ENCODE assay signal across 1 cellular context in the genomic region with DNA sequence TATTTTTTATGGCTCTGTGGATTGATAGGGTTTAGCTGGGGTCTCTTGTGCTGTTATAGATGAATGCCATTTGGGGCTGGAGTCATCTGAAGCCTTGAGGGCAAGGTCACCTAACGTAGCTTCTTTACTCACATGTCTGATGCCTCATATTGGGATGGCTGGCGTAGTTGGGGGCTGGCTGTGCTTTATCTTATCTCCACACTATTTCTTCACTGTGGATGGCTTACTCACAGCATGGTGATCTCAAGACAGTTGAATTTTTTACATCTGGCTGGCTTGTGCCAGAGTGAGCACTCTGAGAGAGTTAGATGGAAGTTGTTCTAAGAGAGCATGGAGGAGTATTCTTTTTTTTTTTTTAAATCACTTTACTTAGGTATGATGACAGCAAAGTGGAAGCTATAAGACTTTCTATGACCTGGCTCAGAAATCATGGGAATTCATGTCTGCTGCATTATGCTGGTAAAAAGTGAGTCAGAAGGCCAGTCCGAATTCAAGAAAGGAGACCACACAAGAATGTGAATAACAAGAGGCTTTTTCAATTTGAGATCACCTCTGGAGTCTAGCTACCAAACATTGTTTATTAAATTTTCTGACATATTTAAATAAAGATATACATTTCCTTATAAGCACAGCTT.
TF ChIP-seq lines count a peak whose summit lies in the region.

No MANE protein-coding gene starts in this region.

TF ChIP-seq in WTC11, 78 proteins besides CTCF, POLR2A, EP300 and RAD21 (continued from another document):
- TF ChIP-seq, protein P1, sequence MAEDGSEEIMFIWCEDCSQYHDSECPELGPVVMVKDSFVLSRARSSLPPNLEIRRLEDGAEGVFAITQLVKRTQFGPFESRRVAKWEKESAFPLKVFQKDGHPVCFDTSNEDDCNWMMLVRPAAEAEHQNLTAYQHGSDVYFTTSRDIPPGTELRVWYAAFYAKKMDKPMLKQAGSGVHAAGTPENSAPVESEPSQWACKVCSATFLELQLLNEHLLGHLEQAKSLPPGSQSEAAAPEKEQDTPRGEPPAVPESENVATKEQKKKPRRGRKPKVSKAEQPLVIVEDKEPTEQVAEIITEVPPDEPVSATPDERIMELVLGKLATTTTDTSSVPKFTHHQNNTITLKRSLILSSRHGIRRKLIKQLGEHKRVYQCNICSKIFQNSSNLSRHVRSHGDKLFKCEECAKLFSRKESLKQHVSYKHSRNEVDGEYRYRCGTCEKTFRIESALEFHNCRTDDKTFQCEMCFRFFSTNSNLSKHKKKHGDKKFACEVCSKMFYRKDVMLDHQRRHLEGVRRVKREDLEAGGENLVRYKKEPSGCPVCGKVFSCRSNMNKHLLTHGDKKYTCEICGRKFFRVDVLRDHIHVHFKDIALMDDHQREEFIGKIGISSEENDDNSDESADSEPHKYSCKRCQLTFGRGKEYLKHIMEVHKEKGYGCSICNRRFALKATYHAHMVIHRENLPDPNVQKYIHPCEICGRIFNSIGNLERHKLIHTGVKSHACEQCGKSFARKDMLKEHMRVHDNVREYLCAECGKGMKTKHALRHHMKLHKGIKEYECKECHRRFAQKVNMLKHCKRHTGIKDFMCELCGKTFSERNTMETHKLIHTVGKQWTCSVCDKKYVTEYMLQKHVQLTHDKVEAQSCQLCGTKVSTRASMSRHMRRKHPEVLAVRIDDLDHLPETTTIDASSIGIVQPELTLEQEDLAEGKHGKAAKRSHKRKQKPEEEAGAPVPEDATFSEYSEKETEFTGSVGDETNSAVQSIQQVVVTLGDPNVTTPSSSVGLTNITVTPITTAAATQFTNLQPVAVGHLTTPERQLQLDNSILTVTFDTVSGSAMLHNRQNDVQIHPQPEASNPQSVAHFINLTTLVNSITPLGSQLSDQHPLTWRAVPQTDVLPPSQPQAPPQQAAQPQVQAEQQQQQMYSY (CRISPR knock-in tag; IDR thresholded peaks at IDR 0.05) = no peak
- TF ChIP-seq OVOL2 (CRISPR knock-in tag; IDR thresholded peaks at IDR 0.05; ENCODE audit: borderline replicate concordance) (no peak), TEAD1 (CRISPR knock-in tag; IDR thresholded peaks at IDR 0.05) (no peak), GTF2I (CRISPR knock-in tag; conservative IDR thresholded peaks at IDR 0.05) (no peak), GABPB1 (CRISPR knock-in tag; IDR thresholded peaks at IDR 0.05) (no peak), ZBTB21 (CRISPR knock-in tag; IDR thresholded peaks at IDR 0.05; ENCODE audit: borderline replicate concordance) (no peak), JAZF1 (CRISPR knock-in tag; IDR thresholded peaks at IDR 0.05) (no peak), NFATC4 (CRISPR knock-in tag; IDR thresholded peaks at IDR 0.05) (no peak), PRRX2 (CRISPR knock-in tag; IDR thresholded peaks at IDR 0.05) (no peak), EMX1 (CRISPR knock-in tag; IDR thresholded peaks at IDR 0.05) (no peak), MXD4 (CRISPR knock-in tag; IDR thresholded peaks at IDR 0.05; ENCODE audit: borderline replicate concordance) (no peak)
- TF ChIP-seq, protein P2, sequence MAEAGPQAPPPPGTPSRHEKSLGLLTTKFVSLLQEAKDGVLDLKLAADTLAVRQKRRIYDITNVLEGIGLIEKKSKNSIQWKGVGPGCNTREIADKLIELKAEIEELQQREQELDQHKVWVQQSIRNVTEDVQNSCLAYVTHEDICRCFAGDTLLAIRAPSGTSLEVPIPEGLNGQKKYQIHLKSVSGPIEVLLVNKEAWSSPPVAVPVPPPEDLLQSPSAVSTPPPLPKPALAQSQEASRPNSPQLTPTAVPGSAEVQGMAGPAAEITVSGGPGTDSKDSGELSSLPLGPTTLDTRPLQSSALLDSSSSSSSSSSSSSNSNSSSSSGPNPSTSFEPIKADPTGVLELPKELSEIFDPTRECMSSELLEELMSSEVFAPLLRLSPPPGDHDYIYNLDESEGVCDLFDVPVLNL (CRISPR knock-in tag; IDR thresholded peaks at IDR 0.05; ENCODE audit: borderline replicate concordance, low read depth) = no peak
- TF ChIP-seq, protein P3, sequence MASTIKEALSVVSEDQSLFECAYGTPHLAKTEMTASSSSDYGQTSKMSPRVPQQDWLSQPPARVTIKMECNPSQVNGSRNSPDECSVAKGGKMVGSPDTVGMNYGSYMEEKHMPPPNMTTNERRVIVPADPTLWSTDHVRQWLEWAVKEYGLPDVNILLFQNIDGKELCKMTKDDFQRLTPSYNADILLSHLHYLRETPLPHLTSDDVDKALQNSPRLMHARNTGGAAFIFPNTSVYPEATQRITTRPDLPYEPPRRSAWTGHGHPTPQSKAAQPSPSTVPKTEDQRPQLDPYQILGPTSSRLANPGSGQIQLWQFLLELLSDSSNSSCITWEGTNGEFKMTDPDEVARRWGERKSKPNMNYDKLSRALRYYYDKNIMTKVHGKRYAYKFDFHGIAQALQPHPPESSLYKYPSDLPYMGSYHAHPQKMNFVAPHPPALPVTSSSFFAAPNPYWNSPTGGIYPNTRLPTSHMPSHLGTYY (CRISPR knock-in tag; IDR thresholded peaks at IDR 0.05) = no peak
- TF ChIP-seq, protein P4, sequence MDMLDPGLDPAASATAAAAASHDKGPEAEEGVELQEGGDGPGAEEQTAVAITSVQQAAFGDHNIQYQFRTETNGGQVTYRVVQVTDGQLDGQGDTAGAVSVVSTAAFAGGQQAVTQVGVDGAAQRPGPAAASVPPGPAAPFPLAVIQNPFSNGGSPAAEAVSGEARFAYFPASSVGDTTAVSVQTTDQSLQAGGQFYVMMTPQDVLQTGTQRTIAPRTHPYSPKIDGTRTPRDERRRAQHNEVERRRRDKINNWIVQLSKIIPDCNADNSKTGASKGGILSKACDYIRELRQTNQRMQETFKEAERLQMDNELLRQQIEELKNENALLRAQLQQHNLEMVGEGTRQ (CRISPR knock-in tag; IDR thresholded peaks at IDR 0.05) = no peak
- TF ChIP-seq, protein P5, sequence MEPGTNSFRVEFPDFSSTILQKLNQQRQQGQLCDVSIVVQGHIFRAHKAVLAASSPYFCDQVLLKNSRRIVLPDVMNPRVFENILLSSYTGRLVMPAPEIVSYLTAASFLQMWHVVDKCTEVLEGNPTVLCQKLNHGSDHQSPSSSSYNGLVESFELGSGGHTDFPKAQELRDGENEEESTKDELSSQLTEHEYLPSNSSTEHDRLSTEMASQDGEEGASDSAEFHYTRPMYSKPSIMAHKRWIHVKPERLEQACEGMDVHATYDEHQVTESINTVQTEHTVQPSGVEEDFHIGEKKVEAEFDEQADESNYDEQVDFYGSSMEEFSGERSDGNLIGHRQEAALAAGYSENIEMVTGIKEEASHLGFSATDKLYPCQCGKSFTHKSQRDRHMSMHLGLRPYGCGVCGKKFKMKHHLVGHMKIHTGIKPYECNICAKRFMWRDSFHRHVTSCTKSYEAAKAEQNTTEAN (CRISPR knock-in tag; IDR thresholded peaks at IDR 0.05) = no peak
- TF ChIP-seq, protein P6, sequence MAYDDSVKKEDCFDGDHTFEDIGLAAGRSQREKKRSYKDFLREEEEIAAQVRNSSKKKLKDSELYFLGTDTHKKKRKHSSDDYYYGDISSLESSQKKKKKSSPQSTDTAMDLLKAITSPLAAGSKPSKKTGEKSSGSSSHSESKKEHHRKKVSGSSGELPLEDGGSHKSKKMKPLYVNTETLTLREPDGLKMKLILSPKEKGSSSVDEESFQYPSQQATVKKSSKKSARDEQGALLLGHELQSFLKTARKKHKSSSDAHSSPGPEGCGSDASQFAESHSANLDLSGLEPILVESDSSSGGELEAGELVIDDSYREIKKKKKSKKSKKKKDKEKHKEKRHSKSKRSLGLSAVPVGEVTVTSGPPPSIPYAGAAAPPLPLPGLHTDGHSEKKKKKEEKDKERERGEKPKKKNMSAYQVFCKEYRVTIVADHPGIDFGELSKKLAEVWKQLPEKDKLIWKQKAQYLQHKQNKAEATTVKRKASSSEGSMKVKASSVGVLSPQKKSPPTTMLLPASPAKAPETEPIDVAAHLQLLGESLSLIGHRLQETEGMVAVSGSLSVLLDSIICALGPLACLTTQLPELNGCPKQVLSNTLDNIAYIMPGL (CRISPR knock-in tag; IDR thresholded peaks at IDR 0.05) = no peak
